In the genomic region with DNA sequence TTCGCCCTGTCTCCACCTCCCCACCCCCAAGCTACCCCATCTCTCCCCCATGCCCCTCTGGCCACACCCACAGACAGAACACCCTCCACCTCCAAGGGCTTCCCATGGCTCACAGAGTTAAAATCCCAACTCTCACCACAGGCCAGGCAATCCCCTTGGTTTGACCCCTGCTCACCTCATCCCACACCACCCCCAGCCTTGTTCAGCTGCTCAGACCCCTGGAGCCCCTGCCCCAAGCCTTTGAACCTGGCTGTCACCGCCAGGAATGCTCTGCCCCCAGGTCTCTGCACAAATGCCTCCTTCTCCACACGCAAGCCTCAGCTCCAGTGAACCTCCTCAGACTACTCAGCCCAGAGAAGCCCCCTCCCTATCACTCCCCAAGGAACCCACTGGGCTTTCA, we compare ENCODE assay signal across 13 cellular contexts. TPM values are rescaled to one million over a fixed set of nuclear protein-coding genes. Genes with fewer than 3 reads are reported as not detected.
DNase-seq lines count a peak whose midpoint lies in the region; ATAC-seq and TF ChIP-seq lines count a peak whose summit lies in the region.
"Had no signal": no experiment of that assay in that cellular context is flagged by ENCODE, and none has a peak within 500 bp of the region (broad histone marks: within the 10 kb centered on the region; RNA-seq: fewer than 3 reads in every experiment).

No MANE protein-coding gene starts in this region.

- H3K4me3 ChIP-seq in endodermal cell (ENCODE audit: low read length) (no peak overlapping the region), lower lobe of right lung (no peak overlapping the region)
- H3K4me3 ChIP-seq: esophagus squamous epithelium, left lung had no signal

- no peaks in the 10 kb centered on the region for H3K9me3 Mint-ChIP-seq in activated naive CD4-positive, alpha-beta T cell treated with anti-CD3 and anti-CD28 coated beads for 36 hours
- no peaks in the 10 kb centered on the region for H3K9me3 Mint-ChIP-seq in activated CD4-positive, alpha-beta memory T cell treated with anti-CD3 and anti-CD28 coated beads for 36 hours
- H3K9me3 Mint-ChIP-seq in endodermal cell, result no peaks in the 10 kb centered on the region
- peaks cover 0 to 3% of the 10 kb centered on the region in 2 donors for H3K9me3 Mint-ChIP-seq in stimulated activated naive B cell treated with anti-CD40 and anti-IgM and Interleukin-4, amounts not matched to agents 10 μg/mL and 1 μg/mL and 100 μg/mL, for 72 hours
- H3K9me3 Mint-ChIP-seq: activated B cell treated with CpG ODN at 0.5 μM for 24 hours had no signal

- CTCF ChIA-PET in activated naive CD4-positive, alpha-beta T cell treated with anti-CD3 and anti-CD28 coated beads for 36 hours (lab: Charles Lee), result interaction anchor here (0.6 to 0.7 kb wide), 2 partner anchors 51 to 255 kb away, joined by 3 read pairs; no protein-coding TSS in a partner anchor
- CTCF ChIA-PET in activated CD4-positive, alpha-beta memory T cell treated with anti-CD3 and anti-CD28 coated beads for 36 hours (lab: Charles Lee), result interaction anchor here (1.2 to 1.8 kb wide), 3 partner anchors 9 to 65 kb away, joined by 3 to 6 read pairs (median 5); a partner anchor contains a TSS

- peak overlapping the region; percentile 61 for H3K27ac ChIP-seq in endodermal cell (ENCODE audit: low read depth, low read length)
- H3K27ac ChIP-seq in lower lobe of right lung, result no peak overlapping the region
- H3K27ac ChIP-seq in foreskin keratinocyte, result no peak overlapping the region
- H3K27ac ChIP-seq: left lung had no signal

- H3K27ac Mint-ChIP-seq in activated naive CD4-positive, alpha-beta T cell treated with anti-CD3 and anti-CD28 coated beads for 36 hours, result peak overlapping the region; percentile 56
- H3K27ac Mint-ChIP-seq in activated CD4-positive, alpha-beta memory T cell treated with anti-CD3 and anti-CD28 coated beads for 36 hours, result peak overlapping the region; percentile 74
- H3K27ac Mint-ChIP-seq in endodermal cell, result peak overlapping the region; percentile 44
- H3K27ac Mint-ChIP-seq in stimulated activated naive B cell treated with anti-CD40 and anti-IgM and Interleukin-4, amounts not matched to agents 10 μg/mL and 1 μg/mL and 100 μg/mL, for 72 hours, result peak overlapping the region; percentile 86
- H3K27ac Mint-ChIP-seq: activated B cell treated with CpG ODN at 0.5 μM for 24 hours had no signal

- intact Hi-C loops in activated naive CD4-positive, alpha-beta T cell treated with anti-CD3 and anti-CD28 coated beads for 36 hours (cut with micrococcal nuclease), result no loop called here
- intact Hi-C loops in activated CD4-positive, alpha-beta memory T cell treated with anti-CD3 and anti-CD28 coated beads for 36 hours (cut with micrococcal nuclease), result no loop called here
- intact Hi-C loops in lower lobe of right lung (cut with DNase I), result no loop called here

- peaks cover 47% of the 10 kb centered on the region for H3K4me1 Mint-ChIP-seq in activated naive CD4-positive, alpha-beta T cell treated with anti-CD3 and anti-CD28 coated beads for 36 hours (ENCODE audit: low read depth)
- H3K4me1 Mint-ChIP-seq in activated CD4-positive, alpha-beta memory T cell treated with anti-CD3 and anti-CD28 coated beads for 36 hours (ENCODE audit: low read depth), result peaks cover 64% of the 10 kb centered on the region
- H3K4me1 Mint-ChIP-seq in endodermal cell, result peaks cover 9% of the 10 kb centered on the region
- H3K4me1 Mint-ChIP-seq in stimulated activated naive B cell treated with anti-CD40 and anti-IgM and Interleukin-4, amounts not matched to agents 10 μg/mL and 1 μg/mL and 100 μg/mL, for 72 hours, result peaks cover 46 to 47% of the 10 kb centered on the region in 2 donors

- ATAC-seq in stimulated activated naive B cell treated with anti-CD40 and anti-IgM and Interleukin-4, amounts not matched to agents 10 μg/mL and 1 μg/mL and 100 μg/mL, for 72 hours (replicated peaks), result no peak
- ATAC-seq in lower lobe of right lung, result no peak
- ATAC-seq in foreskin keratinocyte, result no peak
- ATAC-seq: left lung had no signal

- POLR2A ChIA-PET in activated CD4-positive, alpha-beta memory T cell treated with anti-CD3 and anti-CD28 coated beads for 36 hours (lab: Charles Lee), result interaction anchor here (1.0 to 1.2 kb wide), 3 partner anchors 9 to 50 kb away, joined by 3 to 4 read pairs (median 3); a partner anchor contains a TSS

- H3K27me3 Mint-ChIP-seq in activated naive CD4-positive, alpha-beta T cell treated with anti-CD3 and anti-CD28 coated beads for 36 hours (ENCODE audit: low read depth), result no peaks in the 10 kb centered on the region
- H3K27me3 Mint-ChIP-seq in activated CD4-positive, alpha-beta memory T cell treated with anti-CD3 and anti-CD28 coated beads for 36 hours, result no peaks in the 10 kb centered on the region
- no peaks in the 10 kb centered on the region for H3K27me3 Mint-ChIP-seq in endodermal cell (ENCODE audit: insufficient read depth)
- no peaks in the 10 kb centered on the region for H3K27me3 Mint-ChIP-seq in stimulated activated naive B cell treated with anti-CD40 and anti-IgM and Interleukin-4, amounts not matched to agents 10 μg/mL and 1 μg/mL and 100 μg/mL, for 72 hours
- H3K27me3 Mint-ChIP-seq: activated B cell treated with CpG ODN at 0.5 μM for 24 hours had no signal

- H3K4me1 ChIP-seq in endodermal cell (ENCODE audit: control insufficient read depth, insufficient read depth, low read length), result no peaks in the 10 kb centered on the region
- peaks cover 46% of the 10 kb centered on the region for H3K4me1 ChIP-seq in lower lobe of right lung
- peaks cover 4% of the 10 kb centered on the region for H3K4me1 ChIP-seq in foreskin keratinocyte

- TF ChIP-seq CTCF in endodermal cell (conservative IDR thresholded peaks at IDR 0.05) (no peak), lower lobe of right lung (IDR thresholded peaks at IDR 0.05) (no peak), foreskin keratinocyte (conservative IDR thresholded peaks at IDR 0.05) (no peak)

- no peaks in the 10 kb centered on the region for H3K9me3 ChIP-seq in endodermal cell (ENCODE audit: control insufficient read depth, low read length)
- no peaks in the 10 kb centered on the region for H3K9me3 ChIP-seq in lower lobe of right lung
- H3K9me3 ChIP-seq: esophagus squamous epithelium, left lung had no signal

- no peak for DNase-seq in activated naive CD4-positive, alpha-beta T cell treated with anti-CD3 and anti-CD28 coated beads for 36 hours
- no peak for DNase-seq in activated naive CD4-positive, alpha-beta T cell treated with anti-CD3 and anti-CD28 coated beads, Interleukin-2, amount 50 U/mL, for 16 hours
- DNase-seq in activated CD4-positive, alpha-beta memory T cell treated with anti-CD3 and anti-CD28 coated beads for 36 hours, result no peak
- DNase-seq in endodermal cell (no peak), lower lobe of right lung (no peak), foreskin keratinocyte (no peak), kidney tubule cell (ENCODE audit: low spot score) (no peak)
- no peak for DNase-seq in stimulated activated naive B cell treated with anti-CD40 and anti-IgM and Interleukin-4, amounts not matched to agents 10 μg/mL and 1 μg/mL and 100 μg/mL, for 72 hours
- DNase-seq: activated B cell treated with CpG ODN at 0.5 μM for 24 hours, esophagus squamous epithelium, hippocampal formation, occipital lobe had no signal

- no peak overlapping the region for H3K4me3 Mint-ChIP-seq in activated naive CD4-positive, alpha-beta T cell treated with anti-CD3 and anti-CD28 coated beads for 36 hours
- H3K4me3 Mint-ChIP-seq in activated CD4-positive, alpha-beta memory T cell treated with anti-CD3 and anti-CD28 coated beads for 36 hours, result peak overlapping the region; percentile 4
- no peak overlapping the region for H3K4me3 Mint-ChIP-seq in endodermal cell
- peak overlapping the region in 1 of 2 donors; percentile 27 for H3K4me3 Mint-ChIP-seq in stimulated activated naive B cell treated with anti-CD40 and anti-IgM and Interleukin-4, amounts not matched to agents 10 μg/mL and 1 μg/mL and 100 μg/mL, for 72 hours
- H3K4me3 Mint-ChIP-seq: activated B cell treated with CpG ODN at 0.5 μM for 24 hours had no signal

- H3K36me3 ChIP-seq in endodermal cell (ENCODE audit: control insufficient read depth, insufficient read depth, low read length), result peaks cover 60% of the 10 kb centered on the region
- peaks cover 65% of the 10 kb centered on the region for H3K36me3 ChIP-seq in lower lobe of right lung

- H3K9ac ChIP-seq in endodermal cell (ENCODE audit: extremely low read depth, low read length, poor library complexity, severe bottlenecking), result no peak overlapping the region

- H3K27me3 ChIP-seq in endodermal cell (ENCODE audit: control insufficient read depth, insufficient read depth, low read length, poor library complexity, severe bottlenecking) (no peaks in the 10 kb centered on the region), lower lobe of right lung (ENCODE audit: low read depth) (no peaks in the 10 kb centered on the region), foreskin keratinocyte (no peaks in the 10 kb centered on the region)
- H3K27me3 ChIP-seq: esophagus squamous epithelium, left lung had no signal

- 98% methylated on average over 3 of the region's 3 CpGs; no CpG with 5 or more reads in 1 of the 2 experiments for WGBS in endodermal cell (ENCODE audit: insufficient coverage in 1 of 2, insufficient read length in 1 of 2), 2 experiments

- peaks cover 70% of the 10 kb centered on the region for H3K36me3 Mint-ChIP-seq in activated naive CD4-positive, alpha-beta T cell treated with anti-CD3 and anti-CD28 coated beads for 36 hours (ENCODE audit: low read depth)
- H3K36me3 Mint-ChIP-seq in activated CD4-positive, alpha-beta memory T cell treated with anti-CD3 and anti-CD28 coated beads for 36 hours, result peaks cover 78% of the 10 kb centered on the region
- H3K36me3 Mint-ChIP-seq in endodermal cell (ENCODE audit: low read depth), result peaks cover 52% of the 10 kb centered on the region
- H3K36me3 Mint-ChIP-seq in stimulated activated naive B cell treated with anti-CD40 and anti-IgM and Interleukin-4, amounts not matched to agents 10 μg/mL and 1 μg/mL and 100 μg/mL, for 72 hours, result peaks cover 63 to 70% of the 10 kb centered on the region in 2 donors

RNA-seq across cellular contexts. Expression of a gene that starts 5.8 kb away (rescaled TPM):
- 100 to 1,000 TPM; 219 to 227 TPM for total RNA-seq in activated naive CD4-positive, alpha-beta T cell treated with anti-CD3 and anti-CD28 coated beads for 36 hours
- 100 to 1,000 TPM; 200 to 204 TPM for total RNA-seq in activated CD4-positive, alpha-beta memory T cell treated with anti-CD3 and anti-CD28 coated beads for 36 hours
- total RNA-seq in endodermal cell, result 10 to 100 TPM; 82.5 to 86.1 TPM
- polyA plus RNA-seq in endodermal cell (2013, experiment 1 of 2), result 96.1 TPM
- polyA plus RNA-seq in endodermal cell (2013, experiment 2 of 2), result 90.8 TPM
- total RNA-seq in lower lobe of right lung, result 59.3 TPM
- 104 and 132 TPM in 2 replicates for total RNA-seq in foreskin keratinocyte
- 123 and 146 TPM in 2 replicates for polyA plus RNA-seq in foreskin keratinocyte

RNA-seq across cellular contexts. Expression of a gene that starts 19.8 kb away (rescaled TPM):
- 100 to 1,000 TPM; 159 to 164 TPM for total RNA-seq in activated naive CD4-positive, alpha-beta T cell treated with anti-CD3 and anti-CD28 coated beads for 36 hours
- total RNA-seq in activated CD4-positive, alpha-beta memory T cell treated with anti-CD3 and anti-CD28 coated beads for 36 hours, result 100 to 1,000 TPM; 188 to 207 TPM
- 100 to 1,000 TPM; 103 to 141 TPM for total RNA-seq in endodermal cell
- polyA plus RNA-seq in endodermal cell (2013, experiment 1 of 2), result 89.7 TPM
- polyA plus RNA-seq in endodermal cell (2013, experiment 2 of 2), result 76.1 TPM
- total RNA-seq in lower lobe of right lung, result 147 TPM
- 3.8 and 5.7 TPM in 2 replicates for total RNA-seq in foreskin keratinocyte
- 3.4 and 4.6 TPM in 2 replicates for polyA plus RNA-seq in foreskin keratinocyte

RNA-seq across cellular contexts. Expression of a gene that starts 32.1 kb away (rescaled TPM):
- total RNA-seq in activated naive CD4-positive, alpha-beta T cell treated with anti-CD3 and anti-CD28 coated beads for 36 hours, result 100 to 1,000 TPM; 173 to 187 TPM
- total RNA-seq in activated CD4-positive, alpha-beta memory T cell treated with anti-CD3 and anti-CD28 coated beads for 36 hours, result 100 to 1,000 TPM; 202 to 206 TPM
- total RNA-seq in endodermal cell (1 to 10 TPM in 1 of 2 donors, under 1 TPM in 1; 0.60 to 1.2 TPM), lower lobe of right lung (239 TPM), foreskin keratinocyte (13.7 and 16.8 TPM in 2 replicates)
- polyA plus RNA-seq in endodermal cell (2013, experiment 1 of 2), result 2.8 TPM
- polyA plus RNA-seq in endodermal cell (2013, experiment 2 of 2), result 2.3 TPM
- polyA plus RNA-seq in foreskin keratinocyte, result 14.5 and 19.6 TPM in 2 replicates

Comparison
In these comparisons a context has a peak if more than half of its experiments do, and no peak if none do; other contexts are left out.
1. RNA of a gene that starts 19.8 kb away (total RNA-seq): 188 to 207 TPM in activated CD4-positive, alpha-beta memory T cell treated with anti-CD3 and anti-CD28 coated beads for 36 hours, 159 to 164 TPM in activated naive CD4-positive, alpha-beta T cell treated with anti-CD3 and anti-CD28 coated beads for 36 hours, 147 TPM in lower lobe of right lung (single experiment) and 103 to 141 TPM in endodermal cell; 3.8 to 5.7 TPM in foreskin keratinocyte; every median in the first group is over 10 times any median in the second.
2. Peak in every context shown above with its lines, with median percentiles within 50 percentile points of each other: H3K27ac Mint-ChIP-seq.